1 cellular context compared by ENCODE assay signal in genomic region chr3:173841334-173841733, GRCh38.
TF ChIP-seq lines count a peak whose summit lies in the region.

No MANE protein-coding gene starts in this region.

TF ChIP-seq in HepG2, 621 proteins besides CTCF, POLR2A, EP300 and RAD21 (continued from another document):
- TF ChIP-seq PRDM4 (CRISPR knock-in tag; IDR thresholded peaks at IDR 0.05; ENCODE audit: borderline replicate concordance) (no peak), ZMAT3 (CRISPR knock-in tag; conservative IDR thresholded peaks at IDR 0.05) (no peak), MAFG (CRISPR knock-in tag; IDR thresholded peaks at IDR 0.05) (no peak), ZFP62 (CRISPR knock-in tag; IDR thresholded peaks at IDR 0.05) (no peak), LCORL (IDR thresholded peaks at IDR 0.05) (no peak), LCORL (CRISPR knock-in tag; IDR thresholded peaks at IDR 0.05) (no peak), DR1 (CRISPR knock-in tag; IDR thresholded peaks at IDR 0.05) (no peak), MXD3 (CRISPR knock-in tag; IDR thresholded peaks at IDR 0.05) (no peak), ZBTB38 (CRISPR knock-in tag; IDR thresholded peaks at IDR 0.05) (no peak)
- TF ChIP-seq, protein P1, sequence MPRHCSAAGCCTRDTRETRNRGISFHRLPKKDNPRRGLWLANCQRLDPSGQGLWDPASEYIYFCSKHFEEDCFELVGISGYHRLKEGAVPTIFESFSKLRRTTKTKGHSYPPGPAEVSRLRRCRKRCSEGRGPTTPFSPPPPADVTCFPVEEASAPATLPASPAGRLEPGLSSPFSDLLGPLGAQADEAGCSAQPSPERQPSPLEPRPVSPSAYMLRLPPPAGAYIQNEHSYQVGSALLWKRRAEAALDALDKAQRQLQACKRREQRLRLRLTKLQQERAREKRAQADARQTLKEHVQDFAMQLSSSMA (CRISPR knock-in tag; IDR thresholded peaks at IDR 0.05) = no peak
